ENCODE assay signal across 3 cellular contexts in genomic region chr15:42730135-42730534, GRCh38.
TF ChIP-seq lines count a peak whose summit lies in the region.

No MANE protein-coding gene starts in this region.

TF ChIP-seq in SK-N-SH, 30 proteins besides CTCF, POLR2A, EP300 and RAD21:
- no peak for TF ChIP-seq REST (IDR thresholded peaks at IDR 0.05; ENCODE audit: low read depth, low read length)
- TF ChIP-seq TAF1 (IDR thresholded peaks at IDR 0.05; ENCODE audit: borderline replicate concordance, low read depth, low read length) = no peak
- no peak for TF ChIP-seq ELF1 (IDR thresholded peaks at IDR 0.05)
- no peak for TF ChIP-seq USF1 (IDR thresholded peaks at IDR 0.05; ENCODE audit: borderline replicate concordance, low read depth)
- TF ChIP-seq JUND (IDR thresholded peaks at IDR 0.05) = no peak
- TF ChIP-seq MEF2A (IDR thresholded peaks at IDR 0.05; ENCODE audit: borderline replicate concordance, low read depth) = no peak

TF ChIP-seq in SK-N-SH treated with all-trans-retinoic acid at 6 μM for 48 hours, 23 proteins besides CTCF, POLR2A, EP300 and RAD21 (continued from another document):
- TF ChIP-seq CREB5 (CRISPR knock-in tag; IDR thresholded peaks at IDR 0.05; ENCODE audit: low read depth) (no peak), ARNTL (CRISPR knock-in tag; IDR thresholded peaks at IDR 0.05; ENCODE audit: borderline replicate concordance, low read depth) (no peak), TOX (CRISPR knock-in tag; IDR thresholded peaks at IDR 0.05; ENCODE audit: borderline replicate concordance) (no peak), ZFP3 (CRISPR knock-in tag; IDR thresholded peaks at IDR 0.05) (no peak), ZNF8 (CRISPR knock-in tag; IDR thresholded peaks at IDR 0.05) (no peak), TSHZ2 (CRISPR knock-in tag; IDR thresholded peaks at IDR 0.05) (no peak), ZNF70 (CRISPR knock-in tag; IDR thresholded peaks at IDR 0.05) (no peak), ZC3H10 (CRISPR knock-in tag; IDR thresholded peaks at IDR 0.05) (no peak), CSDC2 (CRISPR knock-in tag; IDR thresholded peaks at IDR 0.05) (no peak), GLIS3 (CRISPR knock-in tag; IDR thresholded peaks at IDR 0.05) (no peak), ESRRG (CRISPR knock-in tag; IDR thresholded peaks at IDR 0.05) (no peak), ISL1 (CRISPR knock-in tag; IDR thresholded peaks at IDR 0.05) (no peak), POU6F1 (CRISPR knock-in tag; IDR thresholded peaks at IDR 0.05; ENCODE audit: borderline replicate concordance, low read depth) (no peak), BACH2 (CRISPR knock-in tag; IDR thresholded peaks at IDR 0.05; ENCODE audit: borderline replicate concordance) (no peak)

TF ChIP-seq in GM23338, 12 proteins besides CTCF, POLR2A, EP300 and RAD21 (continued from another document):
- TF ChIP-seq ZNF462 (CRISPR knock-in tag; IDR thresholded peaks at IDR 0.05) (no peak), STAT1 (IDR thresholded peaks at IDR 0.05; ENCODE audit: unreplicated experiment) (no peak), ZNF331 (CRISPR knock-in tag; IDR thresholded peaks at IDR 0.05; ENCODE audit: low read depth) (no peak), ETS1 (IDR thresholded peaks at IDR 0.05) (no peak), POLR2AphosphoS5 (IDR thresholded peaks at IDR 0.05; ENCODE audit: low read depth) (no peak)
